Comparison of ENCODE assay signal across 16 cellular contexts in the genomic region with DNA sequence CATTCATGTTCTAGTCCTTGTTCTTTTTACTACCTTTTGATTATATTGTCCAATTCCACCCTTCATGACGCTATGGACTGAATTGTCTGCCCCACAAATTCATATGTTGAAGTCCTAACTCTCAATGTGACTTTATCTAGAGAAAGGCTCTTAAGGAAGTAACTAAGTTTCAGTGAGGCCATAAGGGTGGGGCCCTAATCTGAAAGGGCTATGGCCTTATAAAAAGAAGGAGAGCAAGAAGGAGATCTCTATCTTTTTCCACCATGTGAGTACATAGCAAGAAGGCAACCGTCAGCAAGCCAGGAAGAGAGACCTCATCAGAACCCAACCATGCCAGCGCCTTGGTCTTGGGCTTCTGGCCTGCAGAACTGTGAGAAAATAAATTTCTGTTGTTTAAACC.
"Had no signal": no experiment of that assay in that cellular context is flagged by ENCODE, and none has a peak within 500 bp of the region (broad histone marks: within the 10 kb centered on the region; RNA-seq: fewer than 3 reads in every experiment).

No MANE protein-coding gene starts in this region.

- H3K36me3 Mint-ChIP-seq: activated naive CD4-positive, alpha-beta T cell treated with anti-CD3 and anti-CD28 coated beads, Interleukin-2, amount 50 U/mL, for 24 hours had no signal

- H3K9me3 ChIP-seq: gastrocnemius medialis, lower lobe of right lung, ovary had no signal

- H3K27ac ChIP-seq: epithelial cell of prostate, gastrocnemius medialis, ovary had no signal

- H3K9me3 Mint-ChIP-seq: activated naive CD4-positive, alpha-beta T cell treated with anti-CD3 and anti-CD28 coated beads, Interleukin-2, amount 50 U/mL, for 24 hours; activated T-cell treated with anti-CD3 and anti-CD28 coated beads, Interleukin-2, amount 50 U/mL, for 24 hours; nephron progenitor cell; stimulated activated naive CD8-positive, alpha-beta T cell treated with anti-CD3 and anti-CD28 coated beads, Interleukin-15, Interleukin-2, amounts not matched to agents 100 ng/mL and 50 ng/mL, for 24 hours had no signal

- H3K27me3 Mint-ChIP-seq: activated naive CD4-positive, alpha-beta T cell treated with anti-CD3 and anti-CD28 coated beads, Interleukin-2, amount 50 U/mL, for 24 hours; activated T-cell treated with anti-CD3 and anti-CD28 coated beads, Interleukin-2, amount 50 U/mL, for 24 hours; stimulated activated naive CD8-positive, alpha-beta T cell treated with anti-CD3 and anti-CD28 coated beads, Interleukin-15, Interleukin-2, amounts not matched to agents 100 ng/mL and 50 ng/mL, for 24 hours had no signal

- H3K4me3 Mint-ChIP-seq: activated naive CD4-positive, alpha-beta T cell treated with anti-CD3 and anti-CD28 coated beads, Interleukin-2, amount 50 U/mL, for 24 hours; activated T-cell treated with anti-CD3 and anti-CD28 coated beads, Interleukin-2, amount 50 U/mL, for 24 hours; nephron progenitor cell; stimulated activated naive CD8-positive, alpha-beta T cell treated with anti-CD3 and anti-CD28 coated beads, Interleukin-15, Interleukin-2, amounts not matched to agents 100 ng/mL and 50 ng/mL, for 24 hours had no signal

- H3K27me3 ChIP-seq: gastrocnemius medialis, ovary had no signal

- ATAC-seq: gastrocnemius medialis had no signal

- H3K4me3 ChIP-seq: gastrocnemius medialis, lower lobe of right lung, ovary had no signal

- H3K36me3 ChIP-seq: gastrocnemius medialis, lower lobe of right lung, ovary had no signal

- H3K27ac Mint-ChIP-seq: activated naive CD4-positive, alpha-beta T cell treated with anti-CD3 and anti-CD28 coated beads, Interleukin-2, amount 50 U/mL, for 24 hours; activated T-cell treated with anti-CD3 and anti-CD28 coated beads, Interleukin-2, amount 50 U/mL, for 24 hours; nephron progenitor cell; stimulated activated naive CD8-positive, alpha-beta T cell treated with anti-CD3 and anti-CD28 coated beads, Interleukin-15, Interleukin-2, amounts not matched to agents 100 ng/mL and 50 ng/mL, for 24 hours had no signal

- DNase-seq: activated CD4-positive, CD25-positive, alpha-beta regulatory T cell; activated effector memory CD4-positive, alpha-beta T cell treated with Interleukin-2 at 50 U/mL for 16 hours; activated T-cell treated with anti-CD3 and anti-CD28 coated beads, Interleukin-2, amount 50 U/mL, for 24 hours; central memory CD4-positive, alpha-beta T cell; effector memory CD4-positive, alpha-beta T cell; gastrocnemius medialis; midbrain; stimulated activated CD4-positive, alpha-beta T cell treated with anti-CD3 and anti-CD28 coated beads, Interleukin-15, amount 100 ng/mL, for 24 hours; stimulated activated CD4-positive, alpha-beta T cell treated with anti-CD3 and anti-CD28 coated beads, Interleukin-4, amount 100 ng/mL, for 24 hours; T-helper 9 cell had no signal
